Comparison of ENCODE assay signal across 18 cellular contexts in the genomic region with DNA sequence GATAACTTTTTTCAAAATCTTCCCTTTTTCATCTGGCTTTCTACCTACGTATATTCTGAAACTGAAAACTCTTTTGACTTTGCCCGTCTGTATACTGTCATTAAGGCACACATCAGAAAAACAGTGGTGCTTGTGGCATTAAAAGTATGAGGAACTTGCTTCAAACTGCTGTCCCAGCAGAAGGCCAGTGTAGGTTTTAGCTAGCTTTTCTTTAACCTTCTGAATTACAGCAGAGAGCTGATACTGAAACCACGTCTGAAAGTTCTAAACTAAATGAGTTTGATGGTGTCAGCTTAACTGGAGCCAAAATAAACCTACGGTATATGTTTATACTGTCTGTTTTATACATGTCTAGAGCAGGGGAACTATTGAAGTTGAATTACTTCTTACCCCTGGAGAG.
DNase-seq lines count a peak whose midpoint lies in the region; ATAC-seq and TF ChIP-seq lines count a peak whose summit lies in the region.
"Had no signal": no experiment of that assay in that cellular context is flagged by ENCODE, and none has a peak within 500 bp of the region (broad histone marks: within the 10 kb centered on the region; RNA-seq: fewer than 3 reads in every experiment).

No MANE protein-coding gene starts in this region.

- POLR2A ChIA-PET in HEK293T (lab: Yijun Ruan, JAX): no interaction called here

- H3K4me1 ChIP-seq in HAP-1: no peaks in the 10 kb centered on the region
- H3K4me1 ChIP-seq: esophagus squamous epithelium, parathyroid adenoma had no signal

- no peaks in the 10 kb centered on the region for H3K9me3 ChIP-seq in SK-N-MC (ENCODE audit: low read depth, low read length)
- no peaks in the 10 kb centered on the region for H3K9me3 ChIP-seq in HAP-1
- H3K9me3 ChIP-seq: esophagus squamous epithelium had no signal

- CTCF ChIA-PET in HEK293T (lab: Yijun Ruan, JAX): no interaction called here

- peak; percentile 21 for DNase-seq in GDM1 (lab: John Stamatoyannopoulos, UW)
- DNase-seq in SK-N-MC (ENCODE audit: low read depth, low spot score): no peak
- no peak for DNase-seq in left lobe of liver (ENCODE audit: low spot score)
- no peak for DNase-seq in HAP-1 (ENCODE audit: low spot score in 2 of 2)
- no peak for DNase-seq in omental fat pad (ENCODE audit: low spot score)
- no peak for DNase-seq in HEK293T (ENCODE audit: extremely low spot score)
- DNase-seq in NCI-H526 treated with DMSO at 0.1 percent for 48 hours (lab: John Stamatoyannopoulos, UW): no peak
- DNase-seq: activated CD4-positive, alpha-beta T cell treated with anti-CD3 and anti-CD28 coated beads for 1 hour; activated T-cell treated with anti-CD3 and anti-CD28 coated beads, Interleukin-2, amount 50 U/mL, for 24 hours; amygdala; DMS79; esophagus squamous epithelium; H9; mesendoderm; NCI-H1105 treated with DMSO at 0.1 percent for 48 hours; PC-9 had no signal

- H3K4me3 ChIP-seq in SK-N-MC: no peak overlapping the region
- H3K4me3 ChIP-seq in HAP-1: no peak overlapping the region
- H3K4me3 ChIP-seq: esophagus squamous epithelium, PC-9 had no signal

- H3K36me3 ChIP-seq in SK-N-MC (ENCODE audit: insufficient read depth, low read length) (no peaks in the 10 kb centered on the region), HAP-1 (replicated peaks) (no peaks in the 10 kb centered on the region)
- H3K36me3 ChIP-seq: esophagus squamous epithelium had no signal

- H3K27ac ChIP-seq in SK-N-MC: peak overlapping the region; percentile 52
- H3K27ac ChIP-seq: esophagus squamous epithelium, parathyroid adenoma, PC-9 had no signal

- peak; percentile 61 for ATAC-seq in HG02798 (IDR thresholded peaks at IDR 0.05; ENCODE audit: poor library complexity, unreplicated experiment)
- ATAC-seq in left lobe of liver: peak; percentile 15
- no peak for ATAC-seq in omental fat pad (ENCODE audit: low FRiP score)

- peak overlapping the region; percentile 47 for H3K9ac ChIP-seq in SK-N-MC (ENCODE audit: insufficient read length)
- H3K9ac ChIP-seq: parathyroid adenoma had no signal

- TF ChIP-seq CTCF in omental fat pad (IDR thresholded peaks at IDR 0.05): no peak

- peaks cover 2% of the 10 kb centered on the region; the same call in 1 of the 2 replicates for H3K27me3 ChIP-seq in HAP-1 (ENCODE audit: low read depth)
- H3K27me3 ChIP-seq: esophagus squamous epithelium had no signal

- in situ Hi-C loops in HAP-1 (cut with MboI; ENCODE audit: low sequenced_read_pairs): no loop called here

TF ChIP-seq in HEK293T, 16 proteins besides CTCF, POLR2A, EP300 and RAD21:
- no peak for TF ChIP-seq L3MBTL2 (conservative IDR thresholded peaks at IDR 0.05)
- TF ChIP-seq, protein P1, sequence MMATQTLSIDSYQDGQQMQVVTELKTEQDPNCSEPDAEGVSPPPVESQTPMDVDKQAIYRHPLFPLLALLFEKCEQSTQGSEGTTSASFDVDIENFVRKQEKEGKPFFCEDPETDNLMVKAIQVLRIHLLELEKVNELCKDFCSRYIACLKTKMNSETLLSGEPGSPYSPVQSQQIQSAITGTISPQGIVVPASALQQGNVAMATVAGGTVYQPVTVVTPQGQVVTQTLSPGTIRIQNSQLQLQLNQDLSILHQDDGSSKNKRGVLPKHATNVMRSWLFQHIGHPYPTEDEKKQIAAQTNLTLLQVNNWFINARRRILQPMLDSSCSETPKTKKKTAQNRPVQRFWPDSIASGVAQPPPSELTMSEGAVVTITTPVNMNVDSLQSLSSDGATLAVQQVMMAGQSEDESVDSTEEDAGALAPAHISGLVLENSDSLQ (IDR thresholded peaks at IDR 0.05): no peak
- TF ChIP-seq CTBP1 (IDR thresholded peaks at IDR 0.05; ENCODE audit: borderline replicate concordance): no peak
- TF ChIP-seq ZNF384 (IDR thresholded peaks at IDR 0.05): no peak
- TF ChIP-seq SUZ12 (IDR thresholded peaks at IDR 0.05): no peak
- no peak for TF ChIP-seq FOXK2 (IDR thresholded peaks at IDR 0.05)
- TF ChIP-seq LEF1 (IDR thresholded peaks at IDR 0.05; ENCODE audit: borderline replicate concordance): no peak
- TF ChIP-seq TARDBP (IDR thresholded peaks at IDR 0.05): no peak
- TF ChIP-seq HDGF (IDR thresholded peaks at IDR 0.05; ENCODE audit: borderline replicate concordance): no peak
- TF ChIP-seq FOXA1 (IDR thresholded peaks at IDR 0.05): no peak
- TF ChIP-seq NFRKB (IDR thresholded peaks at IDR 0.05): no peak
- no peak for TF ChIP-seq BHLHE40 (IDR thresholded peaks at IDR 0.05; ENCODE audit: borderline replicate concordance)
- no peak for TF ChIP-seq SP1 (IDR thresholded peaks at IDR 0.05)
- no peak for TF ChIP-seq ELF4 (IDR thresholded peaks at IDR 0.05)
- TF ChIP-seq ARNT (IDR thresholded peaks at IDR 0.05): no peak
- TF ChIP-seq FOXM1 (IDR thresholded peaks at IDR 0.05; ENCODE audit: borderline replicate concordance): no peak
